ENCODE assay signal across 7 cellular contexts in the genomic region with DNA sequence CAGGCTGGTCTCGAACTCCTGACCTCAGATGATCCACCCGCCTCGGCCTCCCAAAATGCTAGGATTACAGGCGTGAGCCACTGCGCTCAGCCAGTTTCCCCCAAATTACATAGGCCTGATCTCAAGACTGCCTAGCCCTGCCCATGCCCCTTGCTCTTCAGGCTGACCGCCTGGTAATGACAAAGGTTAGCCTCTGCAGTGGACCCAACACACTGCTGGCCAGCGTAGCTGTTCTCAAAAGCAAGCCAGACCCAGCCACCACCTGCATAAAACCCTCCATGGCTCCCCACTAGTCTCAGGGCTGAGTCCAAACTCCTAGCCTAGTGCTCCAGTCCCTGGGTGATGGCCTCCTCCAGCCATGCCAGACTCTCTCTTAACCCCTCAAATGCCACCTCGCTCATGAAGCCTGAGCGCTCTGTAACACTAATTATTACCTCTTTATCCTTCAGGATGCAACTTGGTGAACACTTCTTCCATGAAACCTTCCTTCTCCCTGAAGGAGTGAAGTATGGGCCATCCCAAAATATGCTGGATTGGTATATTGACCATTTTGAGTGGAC. TPM values are rescaled to one million over a fixed set of nuclear protein-coding genes. Genes with fewer than 3 reads are reported as not detected.
A peak's percentile ranks its signal among the peaks of the same experiment; 100 is the strongest.
DNase-seq lines count a peak whose midpoint lies in the region; ATAC-seq and TF ChIP-seq lines count a peak whose summit lies in the region.

No MANE protein-coding gene starts in this region.

- no peak overlapping the region for H2BK120ac ChIP-seq in H9 (ENCODE audit: low read depth, low read length, poor library complexity, severe bottlenecking)

- no peaks in the 10 kb centered on the region; the same call in 1 of the 2 replicates for H3K27me3 ChIP-seq in H9 (ENCODE audit: insufficient read depth, low read length)
- no peaks in the 10 kb centered on the region for H3K27me3 ChIP-seq in WERI-Rb-1 (ENCODE audit: insufficient read depth, low read depth, severe bottlenecking)
- no peaks in the 10 kb centered on the region for H3K27me3 ChIP-seq in esophagus squamous epithelium
- no peaks in the 10 kb centered on the region for H3K27me3 ChIP-seq in skeletal muscle satellite cell (ENCODE audit: control insufficient read depth, insufficient read depth, low read length)

- no peaks in the 10 kb centered on the region for H3K79me2 ChIP-seq in H9 (ENCODE audit: insufficient read depth, low read length)

- H2BK12ac ChIP-seq in H9 (ENCODE audit: insufficient read length, low read depth, low read length), result no peak overlapping the region

- no peaks in the 10 kb centered on the region for H3K9me3 ChIP-seq in H9 (ENCODE audit: control insufficient read depth, low read depth, low read length)
- no peaks in the 10 kb centered on the region for H3K9me3 ChIP-seq in WERI-Rb-1 (ENCODE audit: severe bottlenecking)
- no peaks in the 10 kb centered on the region for H3K9me3 ChIP-seq in esophagus squamous epithelium
- H3K9me3 ChIP-seq in skeletal muscle satellite cell (replicated peaks; ENCODE audit: low read length), result no peaks in the 10 kb centered on the region

- no peak overlapping the region for H2BK15ac ChIP-seq in H9 (ENCODE audit: low read depth, low read length)

- no peak overlapping the region for H4K91ac ChIP-seq in H9 (ENCODE audit: insufficient read length, low read depth, low read length)

- H3K56ac ChIP-seq in H9 (ENCODE audit: insufficient read length, low read depth, low read length), result no peak overlapping the region

- H3K4ac ChIP-seq in H9 (ENCODE audit: low read depth, low read length), result no peak overlapping the region

- H3K23ac ChIP-seq in H9 (ENCODE audit: insufficient read length, low read depth, low read length), result no peak overlapping the region

- no peak overlapping the region for H2BK5ac ChIP-seq in H9 (ENCODE audit: insufficient read length, low read length)

- H3K18ac ChIP-seq in H9 (ENCODE audit: insufficient read length, low read depth, low read length), result no peak overlapping the region

- no peaks in the 10 kb centered on the region for H3K79me1 ChIP-seq in H9 (ENCODE audit: insufficient read depth, low read depth, low read length, poor library complexity, severe bottlenecking)

- TF ChIP-seq CTCF in H9 (conservative IDR thresholded peaks at IDR 0.05), result no peak
- TF ChIP-seq CTCF in WERI-Rb-1 (IDR thresholded peaks at IDR 0.05; ENCODE audit: low read depth, low read length), result no peak
- no peak for TF ChIP-seq CTCF in esophagus squamous epithelium (IDR thresholded peaks at IDR 0.05)

- WGBS in H9 (ENCODE audit: extremely low coverage, insufficient read length, low lambda C conversion rate), result no CpG with 5 or more reads among the region's 9 CpGs
- WGBS in esophagus squamous epithelium, 2 donors, result 84% methylated on average over 8 to 9 of the region's 9 CpGs

- no peak overlapping the region for H3T11ph ChIP-seq in H9 (ENCODE audit: low read length)

- H3K4me1 ChIP-seq in H9 (ENCODE audit: insufficient read depth, low read length) (no peaks in the 10 kb centered on the region; the same call in 1 of the 2 replicates), esophagus squamous epithelium (peaks cover 24 to 83% (median 52%) of the 10 kb centered on the region in 3 donors), skeletal muscle satellite cell (ENCODE audit: control insufficient read depth, insufficient read depth, low read length) (peaks cover 28% of the 10 kb centered on the region)

- peaks cover 14 to 32% of the 10 kb centered on the region in 2 experiments for H3K4me1 Mint-ChIP-seq in H9

- peaks cover 55% of the 10 kb centered on the region for H3K27me3 Mint-ChIP-seq in H9 (ENCODE audit: low read depth)

- intact Hi-C loops in esophagus squamous epithelium (cut with DNase I), result no loop called here

- no peak for TF ChIP-seq POLR2A in esophagus squamous epithelium (IDR thresholded peaks at IDR 0.05)

- H3K27ac Mint-ChIP-seq in H9, result peak overlapping the region in 2 of 3 experiments; percentile 35 to 76; a peak in 2 of 7 replicates

- no peak overlapping the region for H3K9ac ChIP-seq in H9 (ENCODE audit: extremely low read depth, insufficient read length, low read length)
- H3K9ac ChIP-seq in skeletal muscle satellite cell (ENCODE audit: low read depth, low read length), result no peak overlapping the region

- H3K9me3 Mint-ChIP-seq in H9, result no peaks in the 10 kb centered on the region; a peak in 1 of 5 replicates

- peak overlapping the region in 1 of 2 experiments; percentile 9; a peak in 1 of 5 replicates for H3K4me3 Mint-ChIP-seq in H9

- H3K23me2 ChIP-seq in H9 (ENCODE audit: insufficient read length, low read depth, low read length, poor library complexity, severe bottlenecking), result peaks cover 5% of the 10 kb centered on the region

- H3K36me3 Mint-ChIP-seq in H9 (ENCODE audit: insufficient read depth in 1 of 3, low read depth in 3 of 3), result no peaks in the 10 kb centered on the region

- H3K4me3 ChIP-seq in WERI-Rb-1 (ENCODE audit: low read depth, low read length) (peak overlapping the region; percentile 33; the same call in 1 of the 2 replicates), esophagus squamous epithelium (peak overlapping the region in 2 of 4 donors; percentile 31 to 56), skeletal muscle satellite cell (ENCODE audit: low read length) (no peak overlapping the region)

- H3K27ac ChIP-seq in H9 (ENCODE audit: insufficient read length, low read depth, low read length) (no peak overlapping the region), WERI-Rb-1 (peak overlapping the region; percentile 46; the same call in 1 of the 2 replicates), esophagus squamous epithelium (peak overlapping the region in 3 of 4 donors; percentile 60 to 80 (median 66))

- no peak overlapping the region for H2AK5ac ChIP-seq in H9 (ENCODE audit: insufficient read length, low read length)

- H3K4me2 ChIP-seq in H9 (ENCODE audit: insufficient read depth, insufficient read length, low read length) (no peak overlapping the region), skeletal muscle satellite cell (ENCODE audit: low read length) (peak overlapping the region; percentile 71)

- no peak overlapping the region for H3K14ac ChIP-seq in H9 (ENCODE audit: insufficient read depth, low read length)

- DNase-seq in H9 (no peak), WERI-Rb-1 (no peak), esophagus squamous epithelium (lab: John Stamatoyannopoulos, UW) (no peak), NCI-H1930 (lab: John Stamatoyannopoulos, UW) (no peak), DMS53 treated with DMSO at 0.1 percent for 48 hours (lab: John Stamatoyannopoulos, UW; ENCODE audit: unreplicated experiment) (no peak)

- H2AFZ ChIP-seq in H9 (ENCODE audit: low read length), result no peak overlapping the region

- ATAC-seq in GM18909 (IDR thresholded peaks at IDR 0.05; ENCODE audit: poor library complexity, unreplicated experiment), result no peak

- peak overlapping the region; percentile 33 for H2BK20ac ChIP-seq in H9 (ENCODE audit: low read depth, low read length, poor library complexity, severe bottlenecking)

- H4K20me1 ChIP-seq in H9 (ENCODE audit: control insufficient read depth, insufficient read depth, insufficient read length), result no peaks in the 10 kb centered on the region

- H4K5ac ChIP-seq in H9 (ENCODE audit: insufficient read length, low read depth, low read length), result no peak overlapping the region

- H4K8ac ChIP-seq in H9 (replicated peaks; ENCODE audit: insufficient read length, low read depth, low read length), result no peak overlapping the region

- H3K36me3 ChIP-seq in WERI-Rb-1 (no peaks in the 10 kb centered on the region), esophagus squamous epithelium (no peaks in the 10 kb centered on the region), skeletal muscle satellite cell (ENCODE audit: insufficient read depth, low read length) (no peaks in the 10 kb centered on the region)

RNA-seq across cellular contexts. Expression of gene RSPH14, which starts 0.8 kb away (rescaled TPM):
- total RNA-seq in H9 (2021), result not detected in 2 replicates
- not detected for total RNA-seq in esophagus squamous epithelium
- total RNA-seq in skeletal muscle satellite cell (2012; rRNA removed), result not detected in 2 replicates

RNA-seq across cellular contexts. Expression of gene RAB36, which starts 2.7 kb away (rescaled TPM):
- total RNA-seq in H9 (2021) (0.92 and 1.4 TPM in 2 replicates), esophagus squamous epithelium (1 to 10 TPM; 1.4 to 3.9 (median 2.3) TPM)
- 4.8 and 5.3 TPM in 2 replicates for total RNA-seq in skeletal muscle satellite cell (2012; rRNA removed)

RNA-seq across cellular contexts. Expression of gene BCR, which starts 37.7 kb away (rescaled TPM):
- total RNA-seq in H9 (2021), result 77.0 and 81.6 TPM in 2 replicates
- 10 to 100 TPM; 38.7 to 50.0 (median 47.5) TPM for total RNA-seq in esophagus squamous epithelium
- 23.6 and 32.2 TPM in 2 replicates for total RNA-seq in skeletal muscle satellite cell (2012; rRNA removed)
